Comparison of ENCODE assay signal across 7 cellular contexts in the genomic region with DNA sequence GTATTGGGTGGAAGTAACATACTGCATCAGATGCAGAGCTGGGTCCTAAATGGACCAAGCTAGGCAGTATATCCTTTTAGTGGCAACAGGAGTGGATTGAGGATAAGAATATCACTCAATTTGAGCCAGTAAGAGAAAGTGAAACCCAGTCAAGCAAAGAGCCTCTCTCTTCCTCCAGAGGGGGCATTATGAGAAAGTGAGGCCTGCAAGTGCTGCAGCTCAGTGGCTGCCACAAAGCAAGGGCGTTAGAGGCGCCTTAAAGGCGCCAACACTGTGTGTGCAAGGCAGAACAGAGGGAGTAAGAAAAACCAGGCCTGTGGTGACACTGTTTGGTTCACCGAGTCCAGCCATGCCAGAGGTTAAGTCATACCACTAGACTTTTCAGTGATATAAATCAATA. TPM values are rescaled to one million over a fixed set of nuclear protein-coding genes. Genes with fewer than 3 reads are reported as not detected.
DNase-seq lines count a peak whose midpoint lies in the region; ATAC-seq and TF ChIP-seq lines count a peak whose summit lies in the region.

No MANE protein-coding gene starts in this region.

- H3K9me3 ChIP-seq in MG63: no peaks in the 10 kb centered on the region

- ATAC-seq in GM18870 (IDR thresholded peaks at IDR 0.05; ENCODE audit: unreplicated experiment): peak; percentile 90
- ATAC-seq in HG02759 (IDR thresholded peaks at IDR 0.05; ENCODE audit: unreplicated experiment): peak; percentile 100

- no peak for TF ChIP-seq POLR2A in erythroblast (IDR thresholded peaks at IDR 0.05; ENCODE audit: low read length)

- peak; percentile 95 for DNase-seq in OCI-M1 (lab: John Stamatoyannopoulos, UW)
- DNase-seq in erythroblast (lab: John Stamatoyannopoulos, UW): peak; percentile 63 to 64
- DNase-seq in MG63: no peak
- no peak for DNase-seq in NCI-H1417 (lab: John Stamatoyannopoulos, UW)
- DNase-seq in NCI-H187 (lab: John Stamatoyannopoulos, UW): no peak

- no peak overlapping the region for H3K4me3 ChIP-seq in MG63

- H3K36me3 ChIP-seq in MG63: no peaks in the 10 kb centered on the region

- no peaks in the 10 kb centered on the region for H3K27me3 ChIP-seq in MG63

RNA-seq across cellular contexts. Expression of a gene that starts 17.5 kb away (rescaled TPM):
- total RNA-seq in MG63 (2014; rRNA removed; shearing (Covaris generic); ENCODE audit: low replicate concordance): 20.2 and 38.3 TPM in 2 replicates

Comparison
In these comparisons a context has a peak if more than half of its experiments do, and no peak if none do; other contexts are left out.
1. DNase-seq: peak in OCI-M1 (single experiment) and erythroblast (2 of 2); none in MG63 (single experiment), NCI-H1417 (0 of 3) and NCI-H187 (0 of 2).